In genomic region chr22:36387914-36388864, GRCh38 we compare ENCODE assay signal across 8 cellular contexts. TPM values are rescaled to one million over a fixed set of nuclear protein-coding genes. Genes with fewer than 3 reads are reported as not detected.
DNase-seq lines count a peak whose midpoint lies in the region; TF ChIP-seq lines count a peak whose summit lies in the region.

Gene MYH9 (minus strand): TSS chr22:36387967. CDS start chr22:36349236, 38,731 bp downstream.

- H3K27ac Mint-ChIP-seq in H9 (peak within 1 kb of the TSS in 2 of 3 experiments; percentile 64 to 66; a peak in 5 of 7 replicates), nephron (peak within 1 kb of the TSS; percentile 88 to 93 (median 91))
- H3K27ac Mint-ChIP-seq in stimulated activated naive CD8-positive, alpha-beta T cell treated with anti-CD3 and anti-CD28 coated beads, Interleukin-15, Interleukin-2, amounts not matched to agents 100 ng/mL and 50 ng/mL, for 24 hours: peak within 1 kb of the TSS; percentile 99

- H3K79me1 ChIP-seq in H9 (ENCODE audit: insufficient read depth, low read depth, low read length, poor library complexity, severe bottlenecking): no peaks in the 10 kb centered on the region

- H3K4me3 ChIP-seq in MM.1S (ENCODE audit: low read length) (peak within 1 kb of the TSS; percentile 92), fibroblast of the aortic adventitia (ENCODE audit: low read depth, low read length) (peak within 1 kb of the TSS; percentile 86)

- H3K23ac ChIP-seq in H9 (ENCODE audit: insufficient read length, low read depth, low read length): no peak within 1 kb of the TSS

- H2BK120ac ChIP-seq in H9 (ENCODE audit: low read depth, low read length, poor library complexity, severe bottlenecking): no peak within 1 kb of the TSS

- no peaks in the 10 kb centered on the region for H3K27me3 ChIP-seq in H9 (ENCODE audit: insufficient read depth, low read length)
- H3K27me3 ChIP-seq in MM.1S (replicated peaks; ENCODE audit: insufficient read depth, low read length): no peaks in the 10 kb centered on the region

- no peak within 1 kb of the TSS for H2AK5ac ChIP-seq in H9 (ENCODE audit: insufficient read length, low read length)

- H2BK12ac ChIP-seq in H9 (ENCODE audit: insufficient read length, low read depth, low read length): no peak within 1 kb of the TSS

- H3K18ac ChIP-seq in H9 (ENCODE audit: insufficient read length, low read depth, low read length): peak within 1 kb of the TSS; percentile 56

- H3K79me2 ChIP-seq in H9 (ENCODE audit: insufficient read depth, low read length): peaks cover 19% of the 10 kb centered on the region
- H3K79me2 ChIP-seq in MM.1S (ENCODE audit: low read length): peaks cover 49% of the 10 kb centered on the region

- H4K91ac ChIP-seq in H9 (ENCODE audit: insufficient read length, low read depth, low read length): no peak within 1 kb of the TSS

- peaks cover 4 to 13% (median 9%) of the 10 kb centered on the region in 3 experiments for H3K36me3 Mint-ChIP-seq in H9 (ENCODE audit: insufficient read depth in 1 of 3, low read depth in 3 of 3)
- H3K36me3 Mint-ChIP-seq in nephron (ENCODE audit: low read depth): peaks cover 7% of the 10 kb centered on the region
- peaks cover 27% of the 10 kb centered on the region for H3K36me3 Mint-ChIP-seq in stimulated activated naive CD8-positive, alpha-beta T cell treated with anti-CD3 and anti-CD28 coated beads, Interleukin-15, Interleukin-2, amounts not matched to agents 100 ng/mL and 50 ng/mL, for 24 hours (ENCODE audit: low read depth)

- no peaks in the 10 kb centered on the region for H3K36me3 ChIP-seq in MM.1S (replicated peaks; ENCODE audit: insufficient read depth, low read length)

- H2AFZ ChIP-seq in H9 (ENCODE audit: low read length) (no peak within 1 kb of the TSS), MM.1S (ENCODE audit: low read length) (peak within 1 kb of the TSS; percentile 89)

- H3K4me1 ChIP-seq in H9 (ENCODE audit: insufficient read depth, low read length) (peaks cover 2% of the 10 kb centered on the region; the same call in 1 of the 2 replicates), MM.1S (ENCODE audit: low read length) (peaks cover 11% of the 10 kb centered on the region)

- H3K4ac ChIP-seq in H9 (ENCODE audit: low read depth, low read length): no peak within 1 kb of the TSS

- no peak within 1 kb of the TSS for H3K27ac ChIP-seq in H9 (ENCODE audit: insufficient read length, low read depth, low read length)
- H3K27ac ChIP-seq in MM.1S (ENCODE audit: low read length): peak within 1 kb of the TSS; percentile 88

- H3K9me3 Mint-ChIP-seq in H9 (no peaks in the 10 kb centered on the region; a peak in 2 of 5 replicates), nephron (no peaks in the 10 kb centered on the region)
- H3K9me3 Mint-ChIP-seq in stimulated activated naive CD8-positive, alpha-beta T cell treated with anti-CD3 and anti-CD28 coated beads, Interleukin-15, Interleukin-2, amounts not matched to agents 100 ng/mL and 50 ng/mL, for 24 hours: no peaks in the 10 kb centered on the region

- H3K9me2 ChIP-seq in MM.1S (replicated peaks; ENCODE audit: insufficient read depth, low read length): no peaks in the 10 kb centered on the region

- peak within 1 kb of the TSS; percentile 80 for H3K14ac ChIP-seq in H9 (ENCODE audit: insufficient read depth, low read length)

- H3K4me1 Mint-ChIP-seq in H9 (peaks cover 29 to 32% of the 10 kb centered on the region in 2 experiments), nephron (peaks cover 30% of the 10 kb centered on the region)
- H3K4me1 Mint-ChIP-seq in stimulated activated naive CD8-positive, alpha-beta T cell treated with anti-CD3 and anti-CD28 coated beads, Interleukin-15, Interleukin-2, amounts not matched to agents 100 ng/mL and 50 ng/mL, for 24 hours (ENCODE audit: low read depth): peaks cover 44% of the 10 kb centered on the region

- H3K56ac ChIP-seq in H9 (ENCODE audit: insufficient read length, low read depth, low read length): no peak within 1 kb of the TSS

- no CpG with 5 or more reads among the region's 55 CpGs for WGBS in H9 (ENCODE audit: extremely low coverage, insufficient read length, low lambda C conversion rate)

- no peak within 1 kb of the TSS for H4K5ac ChIP-seq in H9 (ENCODE audit: insufficient read length, low read depth, low read length)

- H3K4me3 Mint-ChIP-seq in H9 (peak within 1 kb of the TSS; percentile 83 to 94), nephron (peak within 1 kb of the TSS; percentile 82 to 92 (median 89))
- H3K4me3 Mint-ChIP-seq in stimulated activated naive CD8-positive, alpha-beta T cell treated with anti-CD3 and anti-CD28 coated beads, Interleukin-15, Interleukin-2, amounts not matched to agents 100 ng/mL and 50 ng/mL, for 24 hours: peak within 1 kb of the TSS; percentile 94

- H3K27me3 Mint-ChIP-seq in H9 (ENCODE audit: low read depth): no peaks in the 10 kb centered on the region
- no peaks in the 10 kb centered on the region for H3K27me3 Mint-ChIP-seq in nephron (ENCODE audit: low read depth)
- no peaks in the 10 kb centered on the region for H3K27me3 Mint-ChIP-seq in stimulated activated naive CD8-positive, alpha-beta T cell treated with anti-CD3 and anti-CD28 coated beads, Interleukin-15, Interleukin-2, amounts not matched to agents 100 ng/mL and 50 ng/mL, for 24 hours

- no peak within 1 kb of the TSS for H2BK15ac ChIP-seq in H9 (ENCODE audit: low read depth, low read length)

- peaks cover 17% of the 10 kb centered on the region for H3K23me2 ChIP-seq in H9 (ENCODE audit: insufficient read length, low read depth, low read length, poor library complexity, severe bottlenecking)

- H4K8ac ChIP-seq in H9 (replicated peaks; ENCODE audit: insufficient read length, low read depth, low read length): no peak within 1 kb of the TSS

- DNase-seq in ELR (ENCODE audit: low read depth) (peak; percentile 99), H9 (peak; percentile 100), MM.1S (peak; percentile 99), SIG-M5 (lab: John Stamatoyannopoulos, UW) (peak; percentile 84), activated gamma-delta T cell (lab: John Stamatoyannopoulos, UW) (peak; percentile 94), fibroblast of the aortic adventitia (ENCODE audit: low read depth) (peak; percentile 99)

- H3K9ac ChIP-seq in H9 (ENCODE audit: extremely low read depth, insufficient read length, low read length) (peak within 1 kb of the TSS; percentile 83), MM.1S (ENCODE audit: low read length) (peak within 1 kb of the TSS; percentile 76)

- H3K4me2 ChIP-seq in H9 (ENCODE audit: insufficient read depth, insufficient read length, low read length) (peak within 1 kb of the TSS; percentile 91), MM.1S (ENCODE audit: low read depth, low read length) (peak within 1 kb of the TSS; percentile 93)

- H3F3A ChIP-seq in MM.1S (ENCODE audit: insufficient read depth, low read length): peaks cover 37% of the 10 kb centered on the region

- no peak within 1 kb of the TSS for H3T11ph ChIP-seq in H9 (ENCODE audit: low read length)

- no peak within 1 kb of the TSS for H2BK5ac ChIP-seq in H9 (ENCODE audit: insufficient read length, low read length)

- H2BK20ac ChIP-seq in H9 (ENCODE audit: low read depth, low read length, poor library complexity, severe bottlenecking): no peak within 1 kb of the TSS

- no peak for TF ChIP-seq CTCF in H9 (conservative IDR thresholded peaks at IDR 0.05)
- TF ChIP-seq CTCF in MM.1S (IDR thresholded peaks at IDR 0.05; ENCODE audit: low read length): no peak
- no peak for TF ChIP-seq CTCF in fibroblast of the aortic adventitia (IDR thresholded peaks at IDR 0.05; ENCODE audit: insufficient read depth, low read length)
- no peak for TF ChIP-seq CTCF in nephron (IDR thresholded peaks at IDR 0.05; ENCODE audit: unreplicated experiment in 3 of 3)

- H4K20me1 ChIP-seq in H9 (ENCODE audit: control insufficient read depth, insufficient read depth, insufficient read length) (no peaks in the 10 kb centered on the region), MM.1S (ENCODE audit: insufficient read depth, low read length) (no peaks in the 10 kb centered on the region)

- H3K9me3 ChIP-seq in H9 (ENCODE audit: control insufficient read depth, low read depth, low read length): no peaks in the 10 kb centered on the region
- no peaks in the 10 kb centered on the region for H3K9me3 ChIP-seq in MM.1S (replicated peaks; ENCODE audit: insufficient read depth, low read length)

RNA-seq across cellular contexts. Expression of gene MYH9, which starts in this region (rescaled TPM):
- total RNA-seq in H9 (2021) (243 and 266 TPM in 2 replicates), fibroblast of the aortic adventitia (ENCODE audit: low replicate concordance) (339 and 386 TPM in 2 replicates)
